ENCODE assay signal across 1 cellular context in genomic region chr2:162126145-162126926, GRCh38.
A peak's percentile ranks its signal among the peaks of the same experiment; 100 is the strongest.
TF ChIP-seq lines count a peak whose summit lies in the region.

No MANE protein-coding gene starts in this region.

TF ChIP-seq in GM12878, 131 proteins besides CTCF, POLR2A, EP300 and RAD21 (continued from another document and continues in another):
- TF ChIP-seq ZNF687 (IDR thresholded peaks at IDR 0.05) (no peak), EZH2 (IDR thresholded peaks at IDR 0.05; ENCODE audit: borderline replicate concordance, control insufficient read depth, low read depth, low read length) (no peak), JUNB (IDR thresholded peaks at IDR 0.05) (0 out of 2 replicates have a peak, but pooled peaks have one; percentile 5), WRNIP1 (IDR thresholded peaks at IDR 0.05; ENCODE audit: borderline replicate concordance, low read depth, low read length) (no peak), IRF4 (IDR thresholded peaks at IDR 0.05; ENCODE audit: low read depth, low read length) (peak; percentile 79), JUND (IDR thresholded peaks at IDR 0.05; ENCODE audit: low read depth, low read length) (no peak), IRF5 (IDR thresholded peaks at IDR 0.05; ENCODE audit: borderline replicate concordance) (no peak), POU2F2 (IDR thresholded peaks at IDR 0.05; ENCODE audit: borderline replicate concordance, low read depth, low read length) (peak; percentile 68; the same call in 1 of the 3 replicates), RUNX3 (IDR thresholded peaks at IDR 0.05; ENCODE audit: low read length) (peak; percentile 13; the same call in 1 of the 2 replicates), HDAC2 (IDR thresholded peaks at IDR 0.05) (no peak), ETV6 (conservative IDR thresholded peaks at IDR 0.05 in 1 of 2, IDR thresholded peaks at IDR 0.05 in 1 of 2; ENCODE audit: borderline replicate concordance in 1 of 2, low read depth in 1 of 2) (peak in 1 of 2 experiments; percentile 41; a peak in 1 of 4 replicates), BCL3 (IDR thresholded peaks at IDR 0.05; ENCODE audit: borderline replicate concordance, insufficient read depth, low read depth, low read length, poor library complexity, severe bottlenecking) (no peak), MEF2B (IDR thresholded peaks at IDR 0.05; ENCODE audit: partially characterized antibody, poor library complexity, severe bottlenecking) (peak; percentile 61), ZBTB40 (IDR thresholded peaks at IDR 0.05; ENCODE audit: borderline replicate concordance) (no peak), ZNF274 (IDR thresholded peaks at IDR 0.05; ENCODE audit: insufficient read depth, insufficient read length) (no peak), NR2F1 (conservative IDR thresholded peaks at IDR 0.05) (no peak), POLR2AphosphoS5 (IDR thresholded peaks at IDR 0.05; ENCODE audit: low read length) (no peak), MXI1 (IDR thresholded peaks at IDR 0.05; ENCODE audit: low read depth, low read length) (no peak), PBX3 (IDR thresholded peaks at IDR 0.05; ENCODE audit: insufficient replicate concordance, low read depth, low read length) (peak; percentile 23), CREM (IDR thresholded peaks at IDR 0.05; ENCODE audit: low read depth) (peak; percentile 44; the same call in 1 of the 2 replicates), BCL11A (IDR thresholded peaks at IDR 0.05; ENCODE audit: low read depth, low read length) (peak; percentile 78), IKZF2 (IDR thresholded peaks at IDR 0.05) (peak; percentile 89 to 90), PKNOX1 (IDR thresholded peaks at IDR 0.05) (peak; percentile 65; the same call in 1 of the 2 replicates), MAX (IDR thresholded peaks at IDR 0.05; ENCODE audit: low read depth, low read length) (no peak), KLF5 (IDR thresholded peaks at IDR 0.05; ENCODE audit: partially characterized antibody) (no peak), PRDM15 (CRISPR knock-in tag; IDR thresholded peaks at IDR 0.05) (no peak), SP1 (IDR thresholded peaks at IDR 0.05; ENCODE audit: low read depth, low read length) (no peak), DPF2 (IDR thresholded peaks at IDR 0.05) (peak; percentile 77), ZBTB4 (CRISPR knock-in tag; IDR thresholded peaks at IDR 0.05) (no peak)
